In genomic region chr12:15863258-15863835, GRCh38 we compare ENCODE assay signal across 19 cellular contexts. TPM values are rescaled to one million over a fixed set of nuclear protein-coding genes. Genes with fewer than 3 reads are reported as not detected.
DNase-seq lines count a peak whose midpoint lies in the region; ATAC-seq and TF ChIP-seq lines count a peak whose summit lies in the region.
"Had no signal": no experiment of that assay in that cellular context is flagged by ENCODE, and none has a peak within 500 bp of the region (broad histone marks: within the 10 kb centered on the region; RNA-seq: fewer than 3 reads in every experiment).

No MANE protein-coding gene starts in this region.

- peaks cover 3% of the 10 kb centered on the region; the same call in 1 of the 2 replicates for H3K9me3 ChIP-seq in HAP-1
- H3K9me3 ChIP-seq in right atrium auricular region, result no peaks in the 10 kb centered on the region
- H3K9me3 ChIP-seq: ascending aorta, esophagus squamous epithelium had no signal

- TF ChIP-seq CTCF in WTC11 (IDR thresholded peaks at IDR 0.05) (no peak), right atrium auricular region (IDR thresholded peaks at IDR 0.05) (no peak)

- 0 out of 2 replicates have a peak overlapping the region, but pooled peaks have one; percentile 7 for H3K4me3 Mint-ChIP-seq in WTC11

- no peak overlapping the region for H3K27ac ChIP-seq in right atrium auricular region
- H3K27ac ChIP-seq: ascending aorta, esophagus squamous epithelium had no signal

- POLR2A ChIA-PET in WTC11 (lab: Charles Lee), result interaction anchor here (1.1 kb wide), 1 partner anchor 75 kb away, joined by 3 read pairs; no protein-coding TSS in a partner anchor

- H3K27me3 ChIP-seq in HAP-1 (ENCODE audit: low read depth), result no peaks in the 10 kb centered on the region
- H3K27me3 ChIP-seq in right atrium auricular region, result no peaks in the 10 kb centered on the region
- H3K27me3 ChIP-seq: ascending aorta, esophagus squamous epithelium had no signal

- no peaks in the 10 kb centered on the region for H3K9me3 Mint-ChIP-seq in WTC11
- H3K9me3 Mint-ChIP-seq: activated CD4-positive, alpha-beta T cell treated with anti-CD3 and anti-CD28 coated beads, Interleukin-2, amount 10 ng/mL, durations not matched to agents 7 days and 5 days; immature natural killer cell had no signal

- H3K36me3 ChIP-seq in HAP-1 (replicated peaks) (no peaks in the 10 kb centered on the region), right atrium auricular region (no peaks in the 10 kb centered on the region)
- H3K36me3 ChIP-seq: ascending aorta, esophagus squamous epithelium had no signal

- no peaks in the 10 kb centered on the region for H3K27me3 Mint-ChIP-seq in WTC11 (ENCODE audit: low read depth)

- DNase-seq in Daoy (ENCODE audit: low read depth) (peak; percentile 42), HAP-1 (ENCODE audit: low spot score in 2 of 2) (peak; percentile 47 to 61), WTC11 (ENCODE audit: low spot score) (peak; percentile 28), left lobe of liver (ENCODE audit: low spot score) (no peak), GF-D8 (lab: John Stamatoyannopoulos, UW) (no peak), right atrium auricular region (ENCODE audit: low spot score) (no peak), globus pallidus (ENCODE audit: low spot score) (no peak), NCI-H774 (lab: John Stamatoyannopoulos, UW) (no peak)
- DNase-seq: activated CD4-positive, alpha-beta T cell treated with anti-CD3 and anti-CD28 coated beads, Interleukin-2, amount 10 ng/mL, durations not matched to agents 7 days and 5 days; COR-L47; effector CD8-positive, alpha-beta T cell; esophagus squamous epithelium; glutamatergic neuron; immature natural killer cell; naive thymus-derived CD4-positive, alpha-beta T cell; NK-92 treated with Interleukin-12 subunit alpha and Interleukin-12 subunit beta, amount 100 ng/mL, for 24 hours; posterior cingulate gyrus; stimulated activated CD4-positive, alpha-beta T cell treated with anti-CD3 and anti-CD28 coated beads, Interleukin-2, amount 100 ng/mL, for 48 hours had no signal

- H3K36me3 Mint-ChIP-seq in WTC11, result no peaks in the 10 kb centered on the region
- H3K36me3 Mint-ChIP-seq: immature natural killer cell; naive thymus-derived CD4-positive, alpha-beta T cell had no signal

- CTCF ChIA-PET in WTC11 (lab: Charles Lee), result interaction anchor here (0.6 to 1.6 kb wide), 6 partner anchors 36 to 1107 kb away, joined by 3 to 15 read pairs (median 4); no protein-coding TSS in a partner anchor

- in situ Hi-C loops in HAP-1 (cut with MboI; ENCODE audit: low sequenced_read_pairs), result no loop called here

- peak overlapping the region; percentile 58 for H3K27ac Mint-ChIP-seq in WTC11
- H3K27ac Mint-ChIP-seq: activated CD4-positive, alpha-beta T cell treated with anti-CD3 and anti-CD28 coated beads, Interleukin-2, amount 10 ng/mL, durations not matched to agents 7 days and 5 days; immature natural killer cell; naive thymus-derived CD4-positive, alpha-beta T cell had no signal

- H3K4me3 ChIP-seq in HAP-1, result no peak overlapping the region
- H3K4me3 ChIP-seq in right atrium auricular region, result no peak overlapping the region
- H3K4me3 ChIP-seq: ascending aorta, esophagus squamous epithelium had no signal

- H3K4me1 ChIP-seq in HAP-1 (peaks cover 9% of the 10 kb centered on the region), right atrium auricular region (no peaks in the 10 kb centered on the region)
- H3K4me1 ChIP-seq: ascending aorta, esophagus squamous epithelium had no signal

- ATAC-seq in WTC11 (peak; percentile 83), left lobe of liver (peak; percentile 58)

- peaks cover 28% of the 10 kb centered on the region for H3K4me1 Mint-ChIP-seq in WTC11

TF ChIP-seq in WTC11, 78 proteins besides CTCF, POLR2A, EP300 and RAD21 (continues in another document):
- TF ChIP-seq AFF4 (CRISPR knock-in tag; IDR thresholded peaks at IDR 0.05; ENCODE audit: borderline replicate concordance) (no peak), JUN (CRISPR knock-in tag; IDR thresholded peaks at IDR 0.05) (no peak), MLX (CRISPR knock-in tag; IDR thresholded peaks at IDR 0.05) (no peak), FOXK1 (CRISPR knock-in tag; IDR thresholded peaks at IDR 0.05) (no peak), AR (CRISPR knock-in tag; IDR thresholded peaks at IDR 0.05) (no peak)
- TF ChIP-seq, protein P1, sequence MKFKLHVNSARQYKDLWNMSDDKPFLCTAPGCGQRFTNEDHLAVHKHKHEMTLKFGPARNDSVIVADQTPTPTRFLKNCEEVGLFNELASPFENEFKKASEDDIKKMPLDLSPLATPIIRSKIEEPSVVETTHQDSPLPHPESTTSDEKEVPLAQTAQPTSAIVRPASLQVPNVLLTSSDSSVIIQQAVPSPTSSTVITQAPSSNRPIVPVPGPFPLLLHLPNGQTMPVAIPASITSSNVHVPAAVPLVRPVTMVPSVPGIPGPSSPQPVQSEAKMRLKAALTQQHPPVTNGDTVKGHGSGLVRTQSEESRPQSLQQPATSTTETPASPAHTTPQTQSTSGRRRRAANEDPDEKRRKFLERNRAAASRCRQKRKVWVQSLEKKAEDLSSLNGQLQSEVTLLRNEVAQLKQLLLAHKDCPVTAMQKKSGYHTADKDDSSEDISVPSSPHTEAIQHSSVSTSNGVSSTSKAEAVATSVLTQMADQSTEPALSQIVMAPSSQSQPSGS (CRISPR knock-in tag; IDR thresholded peaks at IDR 0.05; ENCODE audit: borderline replicate concordance, low read depth), result no peak

RNA-seq across cellular contexts. Expression of gene STRAP, which starts 18.8 kb away (rescaled TPM):
- 116 and 119 TPM in 2 replicates for total RNA-seq in Daoy (2014; rRNA removed; shearing (Covaris generic))
- total RNA-seq in WTC11 (2021), result 196 to 221 TPM (median 201 TPM) in 3 replicates
- total RNA-seq in left lobe of liver, result 48.6 TPM
- 10 to 100 TPM; 75.7 to 77.1 TPM for total RNA-seq in right atrium auricular region

RNA-seq across cellular contexts. Expression of gene DERA, which starts 47.8 kb away (rescaled TPM):
- 50.6 and 54.6 TPM in 2 replicates for total RNA-seq in Daoy (2014; rRNA removed; shearing (Covaris generic))
- total RNA-seq in WTC11 (2021) (21.2 to 23.7 TPM (median 22.4 TPM) in 3 replicates), left lobe of liver (38.4 TPM), right atrium auricular region (10 to 100 TPM; 20.0 to 20.8 TPM)

Comparison
In these comparisons a context has a peak if more than half of its experiments do, and no peak if none do; other contexts are left out.
1. DNase-seq: peak in Daoy (single experiment), HAP-1 (2 of 2) and WTC11 (single experiment); none in left lobe of liver (single experiment), GF-D8 (single experiment), right atrium auricular region (single experiment), globus pallidus (single experiment) and NCI-H774 (single experiment).